Comparison of ENCODE assay signal across 15 cellular contexts in genomic region chr17:1743094-1743452, GRCh38. TPM values are rescaled to one million over a fixed set of nuclear protein-coding genes. Genes with fewer than 3 reads are reported as not detected.
"Had no signal": no experiment of that assay in that cellular context is flagged by ENCODE, and none has a peak within 500 bp of the region (broad histone marks: within the 10 kb centered on the region; RNA-seq: fewer than 3 reads in every experiment).

No MANE protein-coding gene starts in this region.

- ATAC-seq: gastrocnemius medialis; heart left ventricle; natural killer cell treated with Interleukin-12 subunit alpha and Interleukin-12 subunit beta and Interleukin-15 and Interleukin-18, amount 100 ng/mL, for 72 hours had no signal

- H3K4me3 ChIP-seq: gastrocnemius medialis, heart left ventricle, SJSA1, thyroid gland had no signal

- H3K4me1 ChIP-seq: SJSA1 had no signal

- H3K9me3 ChIP-seq: gastrocnemius medialis, heart left ventricle, SJSA1, thyroid gland had no signal

- H3K36me3 ChIP-seq: brain microvascular endothelial cell, SJSA1, thyroid gland had no signal

- DNase-seq: activated CD4-positive, CD25-positive, alpha-beta regulatory T cell treated with anti-CD3 and anti-CD28 coated beads, Interleukin-2, amount 50 U/mL, for 72 hours; activated naive CD4-positive, alpha-beta T cell treated with Interleukin-2 at 50 U/mL for 16 hours; activated T-cell treated with anti-CD3 and anti-CD28 coated beads for 4 hours; brain microvascular endothelial cell; cerebellar nuclear complex; erythroblast; gastrocnemius medialis; occipital lobe; stimulated activated CD4-positive, alpha-beta T cell treated with anti-CD3 and anti-CD28 coated beads, Interleukin-12 subunit alpha, Interleukin-12 subunit beta, amount 100 ng/mL, for 4 hours; stimulated activated CD4-positive, alpha-beta T cell treated with anti-CD3 and anti-CD28 coated beads, Interleukin-2, amount 100 ng/mL, for 24 hours had no signal

- H3K27me3 Mint-ChIP-seq: memory B cell; natural killer cell treated with Interleukin-12 subunit alpha and Interleukin-12 subunit beta and Interleukin-15 and Interleukin-18, amount 100 ng/mL, for 72 hours had no signal

- H3K27me3 ChIP-seq: brain microvascular endothelial cell, gastrocnemius medialis, heart left ventricle, SJSA1, thyroid gland had no signal

- H3K4me3 Mint-ChIP-seq: memory B cell; natural killer cell treated with Interleukin-12 subunit alpha and Interleukin-12 subunit beta and Interleukin-15 and Interleukin-18, amount 100 ng/mL, for 72 hours had no signal

- H3K27ac ChIP-seq: brain microvascular endothelial cell, gastrocnemius medialis, heart left ventricle, SJSA1 had no signal

- H3K36me3 Mint-ChIP-seq: natural killer cell treated with Interleukin-12 subunit alpha and Interleukin-12 subunit beta and Interleukin-15 and Interleukin-18, amount 100 ng/mL, for 72 hours had no signal

- H3K9me3 Mint-ChIP-seq: memory B cell; natural killer cell treated with Interleukin-12 subunit alpha and Interleukin-12 subunit beta and Interleukin-15 and Interleukin-18, amount 100 ng/mL, for 72 hours had no signal

- H3K27ac Mint-ChIP-seq: memory B cell; natural killer cell treated with Interleukin-12 subunit alpha and Interleukin-12 subunit beta and Interleukin-15 and Interleukin-18, amount 100 ng/mL, for 72 hours had no signal

RNA-seq across cellular contexts. Expression of gene SERPINF2, which starts 0.4 kb away (rescaled TPM):
- total RNA-seq: SJSA1 had no signal

RNA-seq across cellular contexts. Expression of gene SERPINF1, which starts 18.8 kb away (rescaled TPM):
- total RNA-seq: natural killer cell treated with Interleukin-12 subunit alpha and Interleukin-12 subunit beta and Interleukin-15 and Interleukin-18, amount 100 ng/mL, for 72 hours; SJSA1 had no signal
